Comparison of ENCODE assay signal across 18 cellular contexts in the genomic region with DNA sequence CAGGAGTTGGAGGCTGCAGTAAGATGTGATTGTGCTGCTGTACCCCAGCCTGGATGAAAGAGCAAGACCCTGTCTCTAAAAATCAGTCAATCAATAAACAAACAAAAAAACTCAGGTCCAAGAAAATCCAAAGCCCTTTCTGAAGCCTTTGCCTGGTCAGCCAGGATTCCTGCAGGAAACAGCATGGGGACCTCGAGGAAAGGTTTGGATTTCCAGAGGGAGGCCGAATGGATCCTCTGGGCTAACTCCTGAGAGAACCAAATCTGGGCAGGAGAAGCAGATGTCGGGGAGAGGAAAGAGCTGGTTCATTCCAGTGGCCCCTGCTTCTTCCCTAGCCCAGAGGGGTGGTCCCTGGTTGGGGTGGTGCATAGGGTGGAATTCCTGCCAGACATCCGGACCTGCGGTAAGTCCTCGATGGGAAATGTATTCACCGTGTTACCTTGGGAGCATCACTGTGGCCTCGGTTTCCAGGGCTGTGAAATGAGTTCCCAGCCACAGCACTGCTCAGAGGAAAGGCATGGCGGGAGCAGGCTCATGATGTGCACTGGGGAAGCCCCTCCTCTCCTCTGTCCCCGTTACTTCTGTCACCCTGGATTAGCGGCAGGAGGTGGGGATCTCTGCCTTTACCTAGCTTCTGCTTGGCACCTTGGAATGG.
DNase-seq lines count a peak whose midpoint lies in the region; ATAC-seq and TF ChIP-seq lines count a peak whose summit lies in the region.
"Had no signal": no experiment of that assay in that cellular context is flagged by ENCODE, and none has a peak within 500 bp of the region (broad histone marks: within the 10 kb centered on the region; RNA-seq: fewer than 3 reads in every experiment).

No MANE protein-coding gene starts in this region.

- H3K27ac ChIP-seq in right atrium auricular region (no peak overlapping the region), left ventricle myocardium inferior (replicated peaks) (no peak overlapping the region)
- H3K27ac ChIP-seq: BLaER1 had no signal

- H3K4me3 ChIP-seq in right atrium auricular region, result no peak overlapping the region
- H3K4me3 ChIP-seq in left ventricle myocardium inferior, result no peak overlapping the region
- H3K4me3 ChIP-seq: BLaER1, GM23338 had no signal

- peak; percentile 32 for DNase-seq in right atrium auricular region (ENCODE audit: low spot score)
- DNase-seq in left ventricle myocardium inferior, result no peak
- DNase-seq in neural crest cell (ENCODE audit: low read depth, low spot score), result no peak
- DNase-seq in type B pancreatic cell (ENCODE audit: extremely low spot score, unreplicated experiment), result peak; percentile 42
- no peak for DNase-seq in activated gamma-delta T cell (lab: John Stamatoyannopoulos, UW)
- DNase-seq: 8988T, Calu3, DMS53, DND-41, EL, HFFc6, IMR-90 had no signal

- H3K36me3 ChIP-seq in right atrium auricular region (no peaks in the 10 kb centered on the region), left ventricle myocardium inferior (no peaks in the 10 kb centered on the region)
- H3K36me3 ChIP-seq: BLaER1 had no signal

- no peaks in the 10 kb centered on the region for H3K9me3 Mint-ChIP-seq in neural crest cell
- no peaks in the 10 kb centered on the region for H3K9me3 Mint-ChIP-seq in type B pancreatic cell
- H3K9me3 Mint-ChIP-seq: CD8-positive, alpha-beta T cell; GM23338; HFFc6 had no signal

- intact Hi-C loops in left ventricle myocardium inferior (cut with micrococcal nuclease), result no loop called here

- H3K4me1 Mint-ChIP-seq in neural crest cell (no peaks in the 10 kb centered on the region), type B pancreatic cell (ENCODE audit: unreplicated experiment) (no peaks in the 10 kb centered on the region)

- H3K27me3 Mint-ChIP-seq in neural crest cell (ENCODE audit: low read depth) (no peaks in the 10 kb centered on the region), type B pancreatic cell (no peaks in the 10 kb centered on the region)

- no peak for TF ChIP-seq CTCF in right atrium auricular region (IDR thresholded peaks at IDR 0.05)
- TF ChIP-seq CTCF in left ventricle myocardium inferior (IDR thresholded peaks at IDR 0.05; ENCODE audit: borderline replicate concordance), result no peak
- no peak for TF ChIP-seq CTCF in neural crest cell (conservative IDR thresholded peaks at IDR 0.05)
- no peak for TF ChIP-seq CTCF in type B pancreatic cell (conservative IDR thresholded peaks at IDR 0.05)

- H3K27ac Mint-ChIP-seq in neural crest cell (ENCODE audit: unreplicated experiment) (peak overlapping the region; percentile 88), type B pancreatic cell (no peak overlapping the region)
- H3K27ac Mint-ChIP-seq: CD8-positive, alpha-beta T cell; GM23338; HFFc6 had no signal

- H3K4me3 Mint-ChIP-seq in neural crest cell, result no peak overlapping the region
- H3K4me3 Mint-ChIP-seq in type B pancreatic cell, result no peak overlapping the region
- H3K4me3 Mint-ChIP-seq: CD8-positive, alpha-beta T cell; GM23338; HFFc6 had no signal

- H3K4me1 ChIP-seq in right atrium auricular region (no peaks in the 10 kb centered on the region), left ventricle myocardium inferior (no peaks in the 10 kb centered on the region)
- H3K4me1 ChIP-seq: BLaER1 had no signal

- H3K27me3 ChIP-seq in right atrium auricular region (no peaks in the 10 kb centered on the region), left ventricle myocardium inferior (ENCODE audit: low read depth) (peaks cover 13% of the 10 kb centered on the region)
- H3K27me3 ChIP-seq: BLaER1 had no signal

- H3K36me3 Mint-ChIP-seq in neural crest cell (ENCODE audit: low read depth), result no peaks in the 10 kb centered on the region
- H3K36me3 Mint-ChIP-seq in type B pancreatic cell, result no peaks in the 10 kb centered on the region
- H3K36me3 Mint-ChIP-seq: CD8-positive, alpha-beta T cell had no signal

- H3K9me3 ChIP-seq in right atrium auricular region (no peaks in the 10 kb centered on the region), left ventricle myocardium inferior (replicated peaks) (no peaks in the 10 kb centered on the region)
- H3K9me3 ChIP-seq: BLaER1 had no signal

- no peak for ATAC-seq in HG02938 (IDR thresholded peaks at IDR 0.05; ENCODE audit: unreplicated experiment)
- ATAC-seq in GM18873 (IDR thresholded peaks at IDR 0.05; ENCODE audit: low FRiP score, unreplicated experiment), result no peak
- ATAC-seq: CD8-positive, alpha-beta T cell; GM23338; HCT116 had no signal

Comparison
In these comparisons a context has a peak if more than half of its experiments do, and no peak if none do; other contexts are left out.
1. DNase-seq: peak in right atrium auricular region (single experiment) and type B pancreatic cell (single experiment); none in left ventricle myocardium inferior (single experiment), neural crest cell (single experiment) and activated gamma-delta T cell (single experiment).